Comparison of ENCODE assay signal across 8 cellular contexts in the genomic region with DNA sequence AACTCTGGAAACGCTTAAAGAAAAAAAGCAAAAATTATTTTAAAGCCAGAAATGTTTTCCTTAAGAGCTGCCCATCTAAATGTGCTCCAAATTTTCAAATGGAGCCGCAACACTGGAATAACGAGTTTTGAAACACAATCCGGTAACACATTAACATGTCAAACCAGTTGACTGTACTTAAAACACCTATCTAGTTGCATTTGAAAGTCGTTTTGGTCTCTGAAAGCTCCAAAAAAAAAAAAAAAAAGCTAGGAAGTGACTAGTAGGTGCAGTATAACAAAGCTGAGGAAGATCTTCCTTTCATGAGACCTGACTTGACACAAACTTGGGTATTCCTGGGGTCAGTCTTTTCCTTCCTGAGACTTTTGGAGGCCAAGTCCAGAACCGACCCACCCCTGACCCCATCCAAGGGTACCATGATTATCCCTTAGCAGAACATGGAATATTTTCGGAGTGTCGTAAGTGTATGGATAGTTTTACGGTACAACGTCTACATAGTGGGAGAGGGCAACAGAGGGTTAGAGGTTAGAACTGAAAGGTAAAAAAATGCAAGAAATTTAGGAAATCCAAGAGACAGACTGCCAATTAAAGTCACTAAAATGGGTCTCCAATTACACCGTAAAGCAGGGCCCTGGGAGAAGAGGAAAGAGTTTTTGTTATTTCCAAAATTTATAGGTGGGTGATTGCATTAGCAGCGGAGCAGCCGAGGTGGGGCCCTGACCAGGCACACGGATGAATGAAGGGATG. TPM values are rescaled to one million over a fixed set of nuclear protein-coding genes. Genes with fewer than 3 reads are reported as not detected.
DNase-seq lines count a peak whose midpoint lies in the region; ATAC-seq and TF ChIP-seq lines count a peak whose summit lies in the region.

No MANE protein-coding gene starts in this region.

- H3K9ac ChIP-seq in stomach smooth muscle (ENCODE audit: low read length in 2 of 2), result peak overlapping the region; percentile 95 to 99

- DNase-seq in GM12864 (ENCODE audit: low read depth) (no peak), HFF-Myc (ENCODE audit: extremely low read depth, low read depth) (no peak), PC-9 (peak in 1 of 2 experiments; percentile 65), foreskin keratinocyte (no peak), AML-193 (lab: John Stamatoyannopoulos, UW) (no peak), COR-L47 (lab: John Stamatoyannopoulos, UW) (no peak)

- H3K4me1 ChIP-seq in PC-9 (replicated peaks; ENCODE audit: insufficient read depth) (peaks cover 29% of the 10 kb centered on the region; the same call in 1 of the 2 replicates), foreskin keratinocyte (peaks cover 26% of the 10 kb centered on the region), stomach smooth muscle (ENCODE audit: control insufficient read depth, insufficient read depth, low read length) (no peaks in the 10 kb centered on the region)

- ATAC-seq in foreskin keratinocyte (no peak), HG03097 (IDR thresholded peaks at IDR 0.05; ENCODE audit: low FRiP score, unreplicated experiment) (no peak)

- POLR2A ChIA-PET in PC-9 (lab: Charles Lee; ENCODE audit: unreplicated experiment), result interaction anchor here (0.6 kb wide), 2 partner anchors 21 to 57 kb away, joined by 5 to 10 read pairs; no protein-coding TSS in a partner anchor

- H3K9me3 ChIP-seq in PC-9 (ENCODE audit: insufficient read depth, low read depth) (no peaks in the 10 kb centered on the region), stomach smooth muscle (ENCODE audit: control insufficient read depth in 2 of 2, low read length in 2 of 2) (no peaks in the 10 kb centered on the region)

- intact Hi-C loops in PC-9 (cut with micrococcal nuclease; ENCODE audit: unreplicated experiment), result loop anchor here (1.0 kb wide), 1 partner anchor 29 kb away; no protein-coding TSS in a partner anchor

- no peak for TF ChIP-seq CTCF in GM12864 (IDR thresholded peaks at IDR 0.05; ENCODE audit: low read depth, low read length, missing control alignments)
- no peak for TF ChIP-seq CTCF in HFF-Myc (IDR thresholded peaks at IDR 0.05; ENCODE audit: low read depth, low read length, missing control alignments)
- TF ChIP-seq CTCF in PC-9 (conservative IDR thresholded peaks at IDR 0.05), result no peak
- no peak for TF ChIP-seq CTCF in foreskin keratinocyte (conservative IDR thresholded peaks at IDR 0.05)

- no peaks in the 10 kb centered on the region for H3K9me2 ChIP-seq in PC-9 (ENCODE audit: insufficient read depth)

- H3F3A ChIP-seq in PC-9 (ENCODE audit: insufficient read depth, low read depth), result no peaks in the 10 kb centered on the region

- BruUV-seq in PC-9 (replicated peaks; lab: Mats Ljungman, UMichigan), result TSS peak; percentile 88

- H3K27ac ChIP-seq in PC-9, result peak overlapping the region; percentile 82
- H3K27ac ChIP-seq in foreskin keratinocyte, result peak overlapping the region; percentile 88
- H3K27ac ChIP-seq in stomach smooth muscle (ENCODE audit: low read length), result peak overlapping the region; percentile 91

- 0 out of 2 replicates have a peak, but pooled peaks cover 13% of the 10 kb centered on the region for H3K36me3 ChIP-seq in PC-9 (ENCODE audit: low read depth)
- peaks cover 0 to 8% of the 10 kb centered on the region in 2 donors for H3K36me3 ChIP-seq in stomach smooth muscle (ENCODE audit: control insufficient read depth in 2 of 2, insufficient read depth in 2 of 2, low read length in 2 of 2)

- H3K4me3 ChIP-seq in GM12864 (ENCODE audit: low read depth, low read length) (peak overlapping the region; percentile 99), HFF-Myc (replicated peaks; ENCODE audit: low read depth, low read length) (peak overlapping the region; percentile 90), PC-9 (peak overlapping the region; percentile 92), stomach smooth muscle (ENCODE audit: low read length in 2 of 2) (peak overlapping the region; percentile 94 to 98)

- no peaks in the 10 kb centered on the region for H4K20me1 ChIP-seq in PC-9 (ENCODE audit: insufficient read depth)

- peak overlapping the region; percentile 99 for H2AFZ ChIP-seq in PC-9

- peaks cover 17% of the 10 kb centered on the region; the same call in 1 of the 2 replicates for H3K79me2 ChIP-seq in PC-9 (ENCODE audit: low read depth)

- CTCF ChIA-PET in PC-9 (lab: Charles Lee), result no interaction called here

- peak overlapping the region; percentile 89 for H3K4me2 ChIP-seq in PC-9

- H3K27me3 ChIP-seq in PC-9 (ENCODE audit: insufficient read depth, low read depth) (no peaks in the 10 kb centered on the region), foreskin keratinocyte (no peaks in the 10 kb centered on the region), stomach smooth muscle (ENCODE audit: control insufficient read depth in 1 of 2, insufficient read depth in 2 of 2, low read length in 2 of 2) (no peaks in the 10 kb centered on the region)

RNA-seq across cellular contexts. Expression of gene CETN3, which starts 0.8 kb away (rescaled TPM):
- 29.3 and 35.6 TPM in 2 replicates for total RNA-seq in PC-9 (2021)
- 32.6 and 38.7 TPM in 2 replicates for total RNA-seq in foreskin keratinocyte
- 36.6 and 50.3 TPM in 2 replicates for polyA plus RNA-seq in foreskin keratinocyte
